In the genomic region with DNA sequence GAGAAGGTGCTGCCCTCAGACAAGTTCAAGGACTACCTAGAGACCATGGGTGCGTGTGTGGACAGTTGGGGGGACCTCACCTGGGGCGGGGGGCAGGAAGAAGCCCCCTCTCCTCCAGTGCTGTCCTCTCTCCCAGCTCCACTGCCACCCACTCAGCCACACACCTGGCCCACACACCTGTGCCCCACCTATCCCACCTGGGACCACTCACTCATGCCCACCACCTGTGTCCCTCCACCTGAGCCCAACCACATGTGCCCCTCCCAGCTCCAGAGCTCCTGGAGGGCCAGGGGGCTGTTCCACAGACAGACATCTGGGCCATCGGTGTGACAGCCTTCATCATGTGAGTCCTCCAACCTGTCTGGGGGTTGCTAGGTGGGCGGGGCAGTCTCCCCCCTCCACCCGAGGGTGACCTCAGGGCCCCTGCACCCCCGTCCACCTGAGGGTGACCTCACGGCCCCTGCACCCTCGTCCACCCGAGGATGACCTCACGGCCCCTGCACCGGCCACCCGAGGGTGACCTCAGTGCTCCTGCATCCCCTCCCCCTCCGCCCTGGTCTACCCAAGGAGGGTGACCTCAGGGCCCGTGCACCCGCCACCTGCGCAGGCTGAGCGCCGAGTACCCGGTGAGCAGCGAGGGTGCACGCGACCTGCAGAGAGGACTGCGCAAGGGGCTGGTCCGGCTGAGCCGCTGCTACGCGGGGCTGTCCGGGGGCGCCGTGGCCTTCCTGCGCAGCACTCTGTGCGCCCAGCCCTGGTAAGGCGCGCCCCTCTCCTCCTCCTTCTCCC, we compare ENCODE assay signal across 8 cellular contexts. TPM values are rescaled to one million over a fixed set of nuclear protein-coding genes. Genes with fewer than 3 reads are reported as not detected.
DNase-seq lines count a peak whose midpoint lies in the region; ATAC-seq and TF ChIP-seq lines count a peak whose summit lies in the region.

No MANE protein-coding gene starts in this region.

- H3K27ac ChIP-seq in coronary artery (peak overlapping the region; percentile 66 to 83), mesendoderm (ENCODE audit: low read depth, low read length) (no peak overlapping the region), Karpas-422 (ENCODE audit: low read length) (no peak overlapping the region)

- H3K27me3 ChIP-seq in mesendoderm (ENCODE audit: insufficient read depth, low read length, poor library complexity), result peaks cover 3% of the 10 kb centered on the region
- no peaks in the 10 kb centered on the region for H3K27me3 ChIP-seq in Karpas-422 (ENCODE audit: low read length)

- H3K56ac ChIP-seq in mesendoderm (ENCODE audit: low read length), result peak overlapping the region; percentile 82

- CTCF ChIA-PET in AG04449 (lab: Yijun Ruan, JAX), result interaction anchor here (1.0 kb wide), 1 partner anchor 14 kb away, joined by 3 read pairs; no protein-coding TSS in a partner anchor

- H4K20me1 ChIP-seq in Karpas-422 (ENCODE audit: insufficient read depth, low read depth, low read length), result no peaks in the 10 kb centered on the region

- H2BK5ac ChIP-seq in mesendoderm (ENCODE audit: low read length), result no peak overlapping the region

- H3K36me3 ChIP-seq in mesendoderm (ENCODE audit: control insufficient read depth, insufficient read depth, low read length) (no peaks in the 10 kb centered on the region), Karpas-422 (ENCODE audit: insufficient read depth, low read length) (no peaks in the 10 kb centered on the region)

- no peak overlapping the region for H2AK5ac ChIP-seq in mesendoderm (ENCODE audit: low read length)

- H3K79me2 ChIP-seq in mesendoderm (ENCODE audit: control insufficient read depth, insufficient read depth, low read length), result no peaks in the 10 kb centered on the region
- H3K79me2 ChIP-seq in Karpas-422 (ENCODE audit: low read length), result no peaks in the 10 kb centered on the region

- DNase-seq in AG04449 (ENCODE audit: low read depth, low spot score) (no peak), coronary artery (ENCODE audit: low spot score) (no peak), mesendoderm (no peak), GM10266 (ENCODE audit: extremely low spot score) (no peak), Karpas-422 (no peak)
- DNase-seq in Jurkat, Clone E6-1 (ENCODE audit: low read depth, low spot score), result no peak

- TF ChIP-seq CTCF in AG04449 (IDR thresholded peaks at IDR 0.05; ENCODE audit: insufficient read depth, low read length, missing control alignments), result no peak
- no peak for TF ChIP-seq CTCF in coronary artery (IDR thresholded peaks at IDR 0.05)
- TF ChIP-seq CTCF in GM10266 (IDR thresholded peaks at IDR 0.05; ENCODE audit: control insufficient read depth, insufficient read depth, low read depth, missing control alignments), result no peak

- H3K79me1 ChIP-seq in mesendoderm (ENCODE audit: low read length), result no peaks in the 10 kb centered on the region

- H3K4me2 ChIP-seq in mesendoderm (ENCODE audit: low read length) (peak overlapping the region; percentile 73), Karpas-422 (ENCODE audit: low read depth, low read length, poor library complexity, severe bottlenecking) (no peak overlapping the region)

- no peak overlapping the region for H4K8ac ChIP-seq in mesendoderm (ENCODE audit: low read depth, low read length)

- no peak overlapping the region for H2BK120ac ChIP-seq in mesendoderm (ENCODE audit: low read depth, low read length)

- POLR2A ChIA-PET in AG04449 (lab: Yijun Ruan, JAX), result interaction anchor here (0.7 kb wide), 1 partner anchor 103 kb away, joined by 3 read pairs; no protein-coding TSS in a partner anchor

- H3K9me3 ChIP-seq in Karpas-422 (ENCODE audit: low read length), result no peaks in the 10 kb centered on the region

- H3K9me2 ChIP-seq in Karpas-422 (replicated peaks; ENCODE audit: insufficient read depth, low read length), result no peaks in the 10 kb centered on the region

- H3K4me3 ChIP-seq in AG04449 (ENCODE audit: low read depth, low read length) (peak overlapping the region; percentile 34; the same call in 1 of the 2 replicates), coronary artery (peak overlapping the region; percentile 84), mesendoderm (ENCODE audit: low read length) (peak overlapping the region; percentile 10), Karpas-422 (ENCODE audit: low read length) (no peak overlapping the region)
- peak overlapping the region; percentile 51 for H3K4me3 ChIP-seq in Jurkat, Clone E6-1 (ENCODE audit: low read length)

- no peak overlapping the region for H2BK15ac ChIP-seq in mesendoderm (replicated peaks; ENCODE audit: low read depth)

- WGBS in mesendoderm (ENCODE audit: extremely low coverage, insufficient coverage, low lambda C conversion rate), result no CpG with 5 or more reads among the region's 34 CpGs

- ATAC-seq in GM21619 (IDR thresholded peaks at IDR 0.05; ENCODE audit: unreplicated experiment) (no peak), GM19035 (IDR thresholded peaks at IDR 0.05; ENCODE audit: unreplicated experiment) (no peak)

- H3K4me1 ChIP-seq in mesendoderm (ENCODE audit: control insufficient read depth, low read depth, low read length) (no peaks in the 10 kb centered on the region), Karpas-422 (ENCODE audit: low read length) (no peaks in the 10 kb centered on the region)

- no peak overlapping the region for H4K5ac ChIP-seq in mesendoderm (ENCODE audit: low read length)

- H3K23ac ChIP-seq in mesendoderm (ENCODE audit: low read length), result no peak overlapping the region

- H3K9ac ChIP-seq in mesendoderm (ENCODE audit: low read length) (peak overlapping the region; percentile 68), Karpas-422 (ENCODE audit: low read length) (no peak overlapping the region)

- H3K4ac ChIP-seq in mesendoderm (ENCODE audit: low read depth, low read length), result no peak overlapping the region

- no peak overlapping the region for H3K18ac ChIP-seq in mesendoderm (ENCODE audit: low read length)

- H2AFZ ChIP-seq in Karpas-422 (ENCODE audit: low read length), result no peak overlapping the region

RNA-seq across cellular contexts. Expression of a gene that starts 28.8 kb away (rescaled TPM):
- 23.6 TPM for polyA plus RNA-seq in Jurkat, Clone E6-1 (2012; ENCODE audit: insufficient read depth, insufficient read length)
- 15.8 TPM for polyA plus RNA-seq in mesendoderm (2013, experiment 1 of 2)
- polyA plus RNA-seq in mesendoderm (2013, experiment 2 of 2), result 15.4 TPM
- total RNA-seq in Karpas-422 (2014; rRNA removed; shearing (Covaris generic); ENCODE audit: low replicate concordance), result 27.7 and 39.5 TPM in 2 replicates

RNA-seq across cellular contexts. Expression of a gene that starts 38.8 kb away (rescaled TPM):
- not detected for polyA plus RNA-seq in Jurkat, Clone E6-1 (2012; ENCODE audit: insufficient read depth, insufficient read length)
- polyA plus RNA-seq in mesendoderm (2013, experiment 1 of 2), result 1.4 TPM
- 1.1 TPM for polyA plus RNA-seq in mesendoderm (2013, experiment 2 of 2)
- total RNA-seq in Karpas-422 (2014; rRNA removed; shearing (Covaris generic); ENCODE audit: low replicate concordance), result 0.29 TPM in 1 of 2 replicates, not detected in the other

Comparison
In these comparisons a context has a peak if more than half of its experiments do, and no peak if none do; other contexts are left out.
1. H3K27ac ChIP-seq: peak in coronary artery (2 of 2); none in mesendoderm (single experiment) and Karpas-422 (single experiment).